ENCODE assay signal across 7 cellular contexts in the genomic region with DNA sequence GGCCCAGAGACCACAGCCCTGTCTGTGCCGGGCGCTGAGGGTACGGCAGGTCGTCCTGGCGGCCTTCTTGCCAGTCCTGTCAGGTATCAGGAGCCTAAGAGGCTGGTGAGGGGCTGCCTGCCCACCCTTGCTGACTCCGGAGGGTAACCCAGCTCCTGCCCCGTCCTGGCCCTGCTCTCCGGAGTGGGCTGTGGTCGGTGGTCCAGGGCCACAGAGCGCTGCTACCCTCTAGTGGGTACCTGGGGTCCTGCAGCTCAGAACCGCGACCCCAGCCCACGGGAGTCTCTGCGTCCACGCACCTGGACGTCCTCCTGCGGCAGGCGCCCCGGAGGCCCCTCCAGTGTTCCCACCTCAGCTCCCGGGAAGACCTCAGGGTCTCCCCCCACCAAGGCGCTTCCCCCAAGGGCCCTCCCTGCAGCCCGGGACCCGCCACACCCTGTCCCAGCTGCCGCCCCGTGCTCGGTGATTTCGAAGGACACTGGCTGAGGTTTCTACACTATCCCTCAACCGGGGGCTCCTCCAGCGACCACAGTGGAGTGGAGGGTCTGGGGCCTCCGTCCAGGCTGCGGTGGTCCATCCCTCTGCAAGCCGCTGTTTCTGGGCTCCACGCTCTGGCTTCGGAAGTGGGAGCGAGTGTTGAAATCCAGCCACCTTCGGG.
DNase-seq lines count a peak whose midpoint lies in the region; ATAC-seq and TF ChIP-seq lines count a peak whose summit lies in the region.

No MANE protein-coding gene starts in this region.

- dilution Hi-C loops in IMR-90 (cut with HindIII; ENCODE audit: low sequenced_read_pairs, unreplicated experiment): no loop called here

- DNase-seq in IMR-90: no peak
- no peak for DNase-seq in RPMI8226

- H2BK120ac ChIP-seq in IMR-90 (ENCODE audit: low read depth, low read length): no peak overlapping the region

- H3K79me2 ChIP-seq in DOHH2 (ENCODE audit: control insufficient read depth, low read length) (no peaks in the 10 kb centered on the region), neural cell (replicated peaks; ENCODE audit: insufficient read depth, low read length) (no peaks in the 10 kb centered on the region)

- H3K27me3 ChIP-seq in DOHH2 (ENCODE audit: control insufficient read depth, low read length) (peaks cover 6% of the 10 kb centered on the region; the same call in 1 of the 2 replicates), IMR-90 (ENCODE audit: control insufficient read depth, insufficient read depth, low read length) (peaks cover 8% of the 10 kb centered on the region; the same call in 1 of the 2 replicates), neural cell (ENCODE audit: insufficient read depth, low read depth, low read length) (no peaks in the 10 kb centered on the region)

- no peaks in the 10 kb centered on the region for H3K36me3 Mint-ChIP-seq in brain

- H3K14ac ChIP-seq in IMR-90 (replicated peaks; ENCODE audit: low read depth, low read length): no peak overlapping the region

- TF ChIP-seq CTCF in DOHH2 (IDR thresholded peaks at IDR 0.05; ENCODE audit: low read depth, low read length, poor library complexity, severe bottlenecking) (peak; percentile 56), IMR-90 (conservative IDR thresholded peaks at IDR 0.05; ENCODE audit: low read depth, low read length) (peak; percentile 40), brain (conservative IDR thresholded peaks at IDR 0.05) (peak; percentile 87 to 98), neural cell (IDR thresholded peaks at IDR 0.05; ENCODE audit: poor library complexity, severe bottlenecking) (peak; percentile 97)

- H3K4ac ChIP-seq in IMR-90 (ENCODE audit: low read depth, low read length): no peak overlapping the region

- no peak overlapping the region for H4K5ac ChIP-seq in IMR-90 (ENCODE audit: low read depth, low read length)

- H3K27ac Mint-ChIP-seq in brain: no peak overlapping the region

- no peak overlapping the region for H3K56ac ChIP-seq in IMR-90 (ENCODE audit: extremely low read depth, insufficient read depth, low read length)

- H2BK15ac ChIP-seq in IMR-90 (ENCODE audit: low read depth, low read length): no peak overlapping the region

- H3K4me3 Mint-ChIP-seq in brain: no peak overlapping the region

- TF ChIP-seq EP300 in neural cell (conservative IDR thresholded peaks at IDR 0.05; ENCODE audit: poor library complexity, severe bottlenecking): no peak

- H3K9me3 ChIP-seq in DOHH2 (ENCODE audit: control insufficient read depth, insufficient read depth, low read length) (no peaks in the 10 kb centered on the region), IMR-90 (ENCODE audit: control insufficient read depth, insufficient read depth, low read length) (no peaks in the 10 kb centered on the region), neural cell (ENCODE audit: low read length) (no peaks in the 10 kb centered on the region)

- H3K9ac ChIP-seq in IMR-90 (ENCODE audit: low read depth, low read length) (no peak overlapping the region), neural cell (ENCODE audit: low read length) (no peak overlapping the region)

- H3K4me1 ChIP-seq in DOHH2 (ENCODE audit: control insufficient read depth, low read length) (peaks cover 7% of the 10 kb centered on the region), IMR-90 (ENCODE audit: control insufficient read depth, insufficient read depth, low read length) (no peaks in the 10 kb centered on the region)

- H3F3A ChIP-seq in DOHH2 (ENCODE audit: control insufficient read depth, insufficient read depth) (no peaks in the 10 kb centered on the region), neural cell (ENCODE audit: insufficient read depth, low read length, poor library complexity, severe bottlenecking) (no peaks in the 10 kb centered on the region)

- H3K4me2 ChIP-seq in DOHH2 (ENCODE audit: low read length): no peak overlapping the region
- H3K4me2 ChIP-seq in IMR-90 (ENCODE audit: low read depth, low read length): no peak overlapping the region
- no peak overlapping the region for H3K4me2 ChIP-seq in neural cell (ENCODE audit: low read length)

- H3K4me3 ChIP-seq in DOHH2 (ENCODE audit: low read length) (no peak overlapping the region), IMR-90 (ENCODE audit: insufficient read depth, low read depth, low read length) (no peak overlapping the region), neural cell (ENCODE audit: low read length) (no peak overlapping the region)

- H2AK9ac ChIP-seq in IMR-90 (replicated peaks; ENCODE audit: low read depth, low read length, poor library complexity): peak overlapping the region; percentile 28

- no peak for TF ChIP-seq POLR2A in IMR-90 (IDR thresholded peaks at IDR 0.05; ENCODE audit: low read depth, low read length)

- H2BK20ac ChIP-seq in IMR-90 (ENCODE audit: low read depth, low read length): no peak overlapping the region

- POLR2A ChIA-PET in IMR-90 (lab: Charles Lee; ENCODE audit: unreplicated experiment): no interaction called here

- in situ Hi-C loops in IMR-90 (cut with MboI; ENCODE audit: low sequenced_read_pairs): no loop called here

- H2BK5ac ChIP-seq in IMR-90 (ENCODE audit: low read depth, low read length, poor library complexity, severe bottlenecking): no peak overlapping the region

- intact Hi-C loops in IMR-90 (cut with micrococcal nuclease): loop anchor here (2.0 kb wide), 1 partner anchor 259 kb away; no protein-coding TSS in a partner anchor

- H4K8ac ChIP-seq in IMR-90 (ENCODE audit: low read depth in 2 of 2, low read length in 2 of 2): no peak overlapping the region

- no peaks in the 10 kb centered on the region for H3K9me1 ChIP-seq in IMR-90 (ENCODE audit: insufficient read depth, low read length)

- H4K20me1 ChIP-seq in DOHH2 (ENCODE audit: control insufficient read depth, insufficient read depth, low read depth, low read length): no peaks in the 10 kb centered on the region
- no peaks in the 10 kb centered on the region for H4K20me1 ChIP-seq in IMR-90 (ENCODE audit: insufficient read depth, low read length)
- no peaks in the 10 kb centered on the region for H4K20me1 ChIP-seq in neural cell (ENCODE audit: insufficient read depth)

- no peak overlapping the region for H3K23ac ChIP-seq in IMR-90 (ENCODE audit: low read depth, low read length)

- peak; percentile 62 for TF ChIP-seq RAD21 in IMR-90 (IDR thresholded peaks at IDR 0.05; ENCODE audit: low read length)
- peak; percentile 98 for TF ChIP-seq RAD21 in neural cell (conservative IDR thresholded peaks at IDR 0.05)

- no peak overlapping the region for H3K18ac ChIP-seq in IMR-90 (ENCODE audit: low read depth, low read length)

- no peak overlapping the region for H2AK5ac ChIP-seq in IMR-90 (ENCODE audit: low read depth, low read length)

- H3K4me1 Mint-ChIP-seq in brain: peaks cover 16% of the 10 kb centered on the region

- peaks cover 6% of the 10 kb centered on the region for H3K27me3 Mint-ChIP-seq in brain

- no peak overlapping the region for H4K91ac ChIP-seq in IMR-90 (ENCODE audit: insufficient read depth, low read depth, low read length)

- no peak overlapping the region for H2AFZ ChIP-seq in IMR-90 (replicated peaks; ENCODE audit: low read length, poor library complexity)
- H2AFZ ChIP-seq in neural cell (ENCODE audit: low read depth, low read length): no peak overlapping the region

- H3K36me3 ChIP-seq in DOHH2 (ENCODE audit: control insufficient read depth, low read length) (no peaks in the 10 kb centered on the region), IMR-90 (ENCODE audit: control insufficient read depth, insufficient read depth, low read length) (no peaks in the 10 kb centered on the region), neural cell (ENCODE audit: insufficient read depth, low read length) (no peaks in the 10 kb centered on the region)

- BruUV-seq in IMR-90 (replicated peaks; lab: Mats Ljungman, UMichigan): no TSS peak

- H3K9me3 Mint-ChIP-seq in brain: peaks cover 0 to 12% (median 5%) of the 10 kb centered on the region in 5 experiments

- CTCF ChIA-PET in IMR-90 (lab: Yijun Ruan, JAX): interaction anchor here (0.6 to 1.2 kb wide), 4 partner anchors 112 to 299 kb away, joined by 3 to 5 read pairs (median 4); no protein-coding TSS in a partner anchor

- no peaks in the 10 kb centered on the region for H3K79me1 ChIP-seq in IMR-90 (ENCODE audit: low read depth in 1 of 2, low read length in 2 of 2)

- WGBS in IMR-90 (ENCODE audit: extremely low coverage in 2 of 2, insufficient read length in 1 of 2), 2 experiments: 46% methylated on average over 20 of the region's 36 CpGs; no CpG with 5 or more reads in 1 of the 2 experiments

- ATAC-seq in IMR-90 (ENCODE audit: low read depth): no peak
- ATAC-seq in GM19467 (IDR thresholded peaks at IDR 0.05; ENCODE audit: unreplicated experiment): no peak
- no peak for ATAC-seq in HG03432 (IDR thresholded peaks at IDR 0.05; ENCODE audit: unreplicated experiment)

- H3K9me2 ChIP-seq in DOHH2 (replicated peaks; ENCODE audit: control insufficient read depth, low read length): no peaks in the 10 kb centered on the region
- no peaks in the 10 kb centered on the region for H3K9me2 ChIP-seq in neural cell (ENCODE audit: insufficient read depth, low read length)

- H3K27ac ChIP-seq in DOHH2 (ENCODE audit: low read depth, low read length): no peak overlapping the region
- no peak overlapping the region for H3K27ac ChIP-seq in IMR-90 (ENCODE audit: insufficient read depth, low read length)
- no peak overlapping the region for H3K27ac ChIP-seq in neural cell (ENCODE audit: low read length)

TF ChIP-seq in IMR-90, 13 proteins besides CTCF, POLR2A, EP300 and RAD21:
- TF ChIP-seq BHLHE40 (IDR thresholded peaks at IDR 0.05; ENCODE audit: low read depth, low read length): no peak
- peak; percentile 37 for TF ChIP-seq SMC3 (IDR thresholded peaks at IDR 0.05; ENCODE audit: low read depth, low read length)
TF ChIP-seq in IMR-90: peak in this region for 1.

Comparison
In these comparisons a context has a peak if more than half of its experiments do, and no peak if none do; other contexts are left out.
1. CTCF ChIP-seq: peak in every context shown above with its lines; median percentile 97 in neural cell; 92 in brain; 56 in DOHH2; 40 in IMR-90.